27 cellular contexts compared by ENCODE assay signal in the genomic region with DNA sequence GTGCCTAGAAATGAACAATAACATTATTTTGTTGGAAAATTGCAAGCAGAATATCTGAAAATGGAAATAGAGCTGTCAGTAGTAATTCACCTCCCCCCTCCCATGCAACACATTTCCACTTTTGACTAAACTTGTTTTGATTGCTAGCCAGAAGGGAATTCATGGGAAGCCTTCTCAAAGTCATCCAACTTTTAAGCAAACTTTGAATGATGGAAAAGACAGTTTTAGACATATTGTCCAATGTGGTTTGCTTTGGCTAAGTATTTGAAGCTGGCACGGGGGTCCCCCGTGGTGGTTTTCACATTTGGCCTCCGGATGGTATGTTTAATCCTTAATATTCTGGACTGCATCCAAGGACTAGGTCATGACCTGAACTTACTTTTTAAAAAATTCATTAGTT. TPM values are rescaled to one million over a fixed set of nuclear protein-coding genes. Genes with fewer than 3 reads are reported as not detected.
DNase-seq lines count a peak whose midpoint lies in the region; ATAC-seq and TF ChIP-seq lines count a peak whose summit lies in the region.
"Had no signal": no experiment of that assay in that cellular context is flagged by ENCODE, and none has a peak within 500 bp of the region (broad histone marks: within the 10 kb centered on the region; RNA-seq: fewer than 3 reads in every experiment).

No MANE protein-coding gene starts in this region.

- H3K9me3 Mint-ChIP-seq in osteocyte (ENCODE audit: unreplicated experiment): no peaks in the 10 kb centered on the region
- H3K9me3 Mint-ChIP-seq in stimulated activated naive B cell treated with anti-CD40 and anti-IgM and Interleukin-4, amounts not matched to agents 10 μg/mL and 1 μg/mL and 100 μg/mL, for 72 hours: peaks cover 8 to 12% of the 10 kb centered on the region in 2 donors
- H3K9me3 Mint-ChIP-seq: activated B cell treated with CpG ODN at 0.5 μM for 24 hours; central memory CD8-positive, alpha-beta T cell had no signal

- H3K27me3 Mint-ChIP-seq in osteocyte (ENCODE audit: unreplicated experiment): no peaks in the 10 kb centered on the region
- peaks cover 49 to 71% of the 10 kb centered on the region in 2 donors for H3K27me3 Mint-ChIP-seq in stimulated activated naive B cell treated with anti-CD40 and anti-IgM and Interleukin-4, amounts not matched to agents 10 μg/mL and 1 μg/mL and 100 μg/mL, for 72 hours

- TF ChIP-seq CTCF in astrocyte of the spinal cord (IDR thresholded peaks at IDR 0.05; ENCODE audit: low read depth, low read length) (no peak), fibroblast of villous mesenchyme (IDR thresholded peaks at IDR 0.05; ENCODE audit: insufficient read depth, low read depth, low read length) (no peak), osteocyte (IDR thresholded peaks at IDR 0.05) (no peak)

- in situ Hi-C loops in astrocyte of the spinal cord (cut with HindIII; ENCODE audit: low sequenced_read_pairs): no loop called here

- peaks cover 67% of the 10 kb centered on the region for H3K36me3 Mint-ChIP-seq in osteocyte (ENCODE audit: unreplicated experiment)
- peaks cover 11 to 13% of the 10 kb centered on the region in 2 donors for H3K36me3 Mint-ChIP-seq in stimulated activated naive B cell treated with anti-CD40 and anti-IgM and Interleukin-4, amounts not matched to agents 10 μg/mL and 1 μg/mL and 100 μg/mL, for 72 hours

- peak overlapping the region; percentile 98 for H3K27ac Mint-ChIP-seq in osteocyte (ENCODE audit: unreplicated experiment)
- no peak overlapping the region for H3K27ac Mint-ChIP-seq in stimulated activated naive B cell treated with anti-CD40 and anti-IgM and Interleukin-4, amounts not matched to agents 10 μg/mL and 1 μg/mL and 100 μg/mL, for 72 hours
- H3K27ac Mint-ChIP-seq: activated B cell treated with CpG ODN at 0.5 μM for 24 hours; activated CD8-positive, alpha-beta memory T cell treated with anti-CD3 and anti-CD28 coated beads, Interleukin-2, amount 10 ng/mL, durations not matched to agents 7 days and 5 days; activated naive CD4-positive, alpha-beta T cell treated with anti-CD3 and anti-CD28 coated beads for 36 hours; activated T-cell treated with anti-CD3 and anti-CD28 coated beads, Interleukin-2, amount 50 U/mL, for 72 hours; GM23338; stimulated activated naive CD8-positive, alpha-beta T cell treated with anti-CD3 and anti-CD28 coated beads, Interleukin-15, amount 100 ng/mL, for 72 hours had no signal

- peak overlapping the region; percentile 97 for H3K4me3 Mint-ChIP-seq in osteocyte (ENCODE audit: unreplicated experiment)
- no peak overlapping the region for H3K4me3 Mint-ChIP-seq in stimulated activated naive B cell treated with anti-CD40 and anti-IgM and Interleukin-4, amounts not matched to agents 10 μg/mL and 1 μg/mL and 100 μg/mL, for 72 hours
- H3K4me3 Mint-ChIP-seq: activated B cell treated with CpG ODN at 0.5 μM for 24 hours; activated CD8-positive, alpha-beta memory T cell treated with anti-CD3 and anti-CD28 coated beads, Interleukin-2, amount 10 ng/mL, durations not matched to agents 7 days and 5 days; activated naive CD4-positive, alpha-beta T cell treated with anti-CD3 and anti-CD28 coated beads for 36 hours; activated T-cell treated with anti-CD3 and anti-CD28 coated beads, Interleukin-2, amount 50 U/mL, for 72 hours; central memory CD8-positive, alpha-beta T cell; GM23338; stimulated activated naive CD8-positive, alpha-beta T cell treated with anti-CD3 and anti-CD28 coated beads, Interleukin-15, amount 100 ng/mL, for 72 hours had no signal

- ATAC-seq in GM21619 (IDR thresholded peaks at IDR 0.05; ENCODE audit: unreplicated experiment): no peak
- ATAC-seq in stimulated activated naive B cell treated with anti-CD40 and anti-IgM and Interleukin-4, amounts not matched to agents 10 μg/mL and 1 μg/mL and 100 μg/mL, for 72 hours (replicated peaks): no peak
- ATAC-seq: activated CD8-positive, alpha-beta memory T cell treated with anti-CD3 and anti-CD28 coated beads, Interleukin-2, amount 10 ng/mL, durations not matched to agents 7 days and 5 days; activated T-cell treated with anti-CD3 and anti-CD28 coated beads, Interleukin-2, amount 50 U/mL, for 72 hours; GM23338; Panc1; stimulated activated naive CD8-positive, alpha-beta T cell treated with anti-CD3 and anti-CD28 coated beads, Interleukin-15, amount 100 ng/mL, for 72 hours had no signal

- DNase-seq in HCEC 1CT: peak; percentile 25
- DNase-seq in astrocyte of the spinal cord (ENCODE audit: low read depth, low spot score): peak; percentile 55
- no peak for DNase-seq in fibroblast of villous mesenchyme (ENCODE audit: low read depth)
- no peak for DNase-seq in osteocyte (ENCODE audit: extremely low spot score, unreplicated experiment)
- no peak for DNase-seq in stimulated activated naive B cell treated with anti-CD40 and anti-IgM and Interleukin-4, amounts not matched to agents 10 μg/mL and 1 μg/mL and 100 μg/mL, for 72 hours
- no peak for DNase-seq in SK-N-DZ (ENCODE audit: low spot score)
- no peak for DNase-seq in NOMO-1 treated with DMSO at 0.1 percent for 48 hours (lab: John Stamatoyannopoulos, UW; ENCODE audit: unreplicated experiment)
- DNase-seq: activated B cell treated with CpG ODN at 0.5 μM for 24 hours; activated CD4-positive, alpha-beta T cell treated with anti-CD3 and anti-CD28 coated beads, Interleukin-2, amount 50 U/mL, for 1 hour; activated CD8-positive, alpha-beta memory T cell treated with anti-CD3 and anti-CD28 coated beads, Interleukin-2, amount 10 ng/mL, durations not matched to agents 7 days and 5 days; activated naive CD4-positive, alpha-beta T cell treated with anti-CD3 and anti-CD28 coated beads for 36 hours; activated T-cell treated with anti-CD3 and anti-CD28 coated beads, Interleukin-2, amount 50 U/mL, for 72 hours; BE2C; DMS153; glutamatergic neuron; NCI-H1048; NCI-H187; NCI-H524; SHP77; stimulated activated naive CD8-positive, alpha-beta T cell treated with anti-CD3 and anti-CD28 coated beads, Interleukin-15, amount 100 ng/mL, for 72 hours; SW 1271; tibial artery had no signal

- H3K4me3 ChIP-seq in astrocyte of the spinal cord (ENCODE audit: low read depth, low read length) (peak overlapping the region; percentile 76), fibroblast of villous mesenchyme (ENCODE audit: low read depth, low read length) (peak overlapping the region; percentile 92)
- H3K4me3 ChIP-seq: GM23338, tibial artery had no signal

- H3K4me1 Mint-ChIP-seq in osteocyte (ENCODE audit: unreplicated experiment): peaks cover 68% of the 10 kb centered on the region
- peaks cover 15 to 25% of the 10 kb centered on the region in 2 donors for H3K4me1 Mint-ChIP-seq in stimulated activated naive B cell treated with anti-CD40 and anti-IgM and Interleukin-4, amounts not matched to agents 10 μg/mL and 1 μg/mL and 100 μg/mL, for 72 hours

RNA-seq across cellular contexts. Expression of a gene that starts 7.5 kb away (rescaled TPM):
- total RNA-seq in fibroblast of villous mesenchyme: 29.8 and 68.3 TPM in 2 replicates
- 189 and 197 TPM in 2 replicates for total RNA-seq in osteocyte
- 2.9 and 6.9 TPM in 2 replicates for polyA plus RNA-seq in SK-N-DZ (2014; cell fraction: cytosol; rRNA removed)
- 1.4 and 9.1 TPM in 2 replicates for polyA plus RNA-seq in SK-N-DZ (2014; cell fraction: nucleus; rRNA removed)
- total RNA-seq: activated B cell treated with CpG ODN at 0.5 μM for 24 hours; activated CD8-positive, alpha-beta memory T cell treated with anti-CD3 and anti-CD28 coated beads, Interleukin-2, amount 10 ng/mL, durations not matched to agents 7 days and 5 days; activated naive CD4-positive, alpha-beta T cell treated with anti-CD3 and anti-CD28 coated beads for 36 hours; activated T-cell treated with anti-CD3 and anti-CD28 coated beads, Interleukin-2, amount 50 U/mL, for 72 hours; GM23338 had no signal
- polyA plus RNA-seq: GM23338, IgD-negative memory B cell had no signal

RNA-seq across cellular contexts. Expression of a gene that starts 9.5 kb away (rescaled TPM):
- total RNA-seq in fibroblast of villous mesenchyme (27.6 and 30.3 TPM in 2 replicates), osteocyte (40.9 and 42.8 TPM in 2 replicates)
- 0.21 and 0.24 TPM in 2 replicates for polyA plus RNA-seq in SK-N-DZ (2014; cell fraction: cytosol; rRNA removed)
- polyA plus RNA-seq in SK-N-DZ (2014; cell fraction: nucleus; rRNA removed): 2.0 TPM in 1 of 2 replicates, not detected in the other
- total RNA-seq: activated B cell treated with CpG ODN at 0.5 μM for 24 hours; activated CD8-positive, alpha-beta memory T cell treated with anti-CD3 and anti-CD28 coated beads, Interleukin-2, amount 10 ng/mL, durations not matched to agents 7 days and 5 days; activated naive CD4-positive, alpha-beta T cell treated with anti-CD3 and anti-CD28 coated beads for 36 hours had no signal
- polyA plus RNA-seq: IgD-negative memory B cell had no signal

Comparison
In these comparisons a context has a peak if more than half of its experiments do, and no peak if none do; other contexts are left out.
1. DNase-seq: peak in HCEC 1CT (single experiment) and astrocyte of the spinal cord (single experiment); none in fibroblast of villous mesenchyme (single experiment), osteocyte (single experiment), stimulated activated naive B cell treated with anti-CD40 and anti-IgM and Interleukin-4, amounts not matched to agents 10 μg/mL and 1 μg/mL and 100 μg/mL, for 72 hours (single experiment), SK-N-DZ (single experiment) and NOMO-1 treated with DMSO at 0.1 percent for 48 hours (single experiment).